ENCODE assay signal across 8 cellular contexts in the genomic region with DNA sequence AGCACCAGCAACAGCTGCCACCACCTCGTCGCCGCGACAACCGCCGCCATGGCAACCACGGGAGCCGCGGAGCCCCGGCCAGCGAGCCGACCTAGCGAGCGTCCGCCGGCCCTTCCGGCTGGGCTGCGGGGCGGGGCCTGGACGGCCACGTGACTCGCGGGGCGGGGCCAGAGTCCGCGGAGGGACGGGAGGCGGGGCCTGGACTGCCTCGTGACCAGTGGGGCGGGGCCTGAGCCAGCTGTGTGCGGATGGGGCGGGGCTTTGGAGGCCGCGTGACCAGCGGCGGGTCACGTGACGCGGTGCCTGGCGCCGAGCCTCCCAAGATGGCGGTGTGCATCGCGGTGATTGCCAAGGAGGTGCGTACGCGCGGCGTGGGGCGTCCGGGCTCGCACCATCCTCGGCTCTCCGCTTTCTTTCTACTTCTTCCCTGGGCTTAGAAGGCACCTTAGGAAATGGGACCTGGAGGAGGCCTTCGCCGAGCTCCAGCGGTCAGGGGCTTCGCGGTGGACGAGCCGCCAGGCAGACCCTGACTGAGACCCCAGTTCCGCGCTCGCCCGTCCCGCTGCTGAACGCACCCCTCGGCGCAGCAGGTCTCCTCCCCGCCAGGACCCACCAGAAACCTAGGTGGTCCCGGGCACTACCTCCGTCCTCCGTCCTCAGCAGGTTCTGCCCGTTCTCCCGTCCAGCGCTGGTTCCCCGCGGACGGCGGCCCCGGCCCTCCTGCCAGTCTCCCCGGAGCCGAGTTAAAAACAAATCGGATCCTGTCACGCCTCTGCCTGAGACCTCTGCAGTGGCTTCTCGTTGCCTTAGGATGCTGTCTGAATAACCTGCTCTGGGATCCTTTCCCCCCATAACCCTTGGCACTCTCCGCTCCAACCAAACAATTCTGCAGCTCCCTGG. TPM values are rescaled to one million over a fixed set of nuclear protein-coding genes. Genes with fewer than 3 reads are reported as not detected.
DNase-seq lines count a peak whose midpoint lies in the region; ATAC-seq and TF ChIP-seq lines count a peak whose summit lies in the region.

A gene with protein sequence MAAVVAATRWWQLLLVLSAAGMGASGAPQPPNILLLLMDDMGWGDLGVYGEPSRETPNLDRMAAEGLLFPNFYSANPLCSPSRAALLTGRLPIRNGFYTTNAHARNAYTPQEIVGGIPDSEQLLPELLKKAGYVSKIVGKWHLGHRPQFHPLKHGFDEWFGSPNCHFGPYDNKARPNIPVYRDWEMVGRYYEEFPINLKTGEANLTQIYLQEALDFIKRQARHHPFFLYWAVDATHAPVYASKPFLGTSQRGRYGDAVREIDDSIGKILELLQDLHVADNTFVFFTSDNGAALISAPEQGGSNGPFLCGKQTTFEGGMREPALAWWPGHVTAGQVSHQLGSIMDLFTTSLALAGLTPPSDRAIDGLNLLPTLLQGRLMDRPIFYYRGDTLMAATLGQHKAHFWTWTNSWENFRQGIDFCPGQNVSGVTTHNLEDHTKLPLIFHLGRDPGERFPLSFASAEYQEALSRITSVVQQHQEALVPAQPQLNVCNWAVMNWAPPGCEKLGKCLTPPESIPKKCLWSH (minus strand): TSS at position 120 of the 900 bp plus-strand sequence. CDS start 70 bp downstream, at position 50.
TSS of gene TRAPPC2L (plus strand) at position 300 of the 900 bp plus-strand sequence. CDS start at position 324, 24 bp downstream.

- TF ChIP-seq CTCF in psoas muscle (IDR thresholded peaks at IDR 0.05): no peak

- WGBS in psoas muscle, 3 donors: 0 to 1% (median 0%) methylated on average over 70 to 87 of the region's 87 CpGs
- WGBS in urinary bladder: under 1% methylated on average over 87 of the region's 87 CpGs

- H3K4me1 ChIP-seq in psoas muscle (peaks cover 13% of the 10 kb centered on the region), urinary bladder (ENCODE audit: insufficient read depth) (peaks cover 4% of the 10 kb centered on the region)

- H3K4me3 ChIP-seq in psoas muscle: peak within 1 kb of the TSS; percentile 93
- H3K4me3 ChIP-seq in urinary bladder (ENCODE audit: low read depth, low read length): peak within 1 kb of the TSS; percentile 88

- intact Hi-C loops in left ventricle myocardium superior (cut with micrococcal nuclease): no loop called here
- intact Hi-C loops in psoas muscle (cut with DNase I): loop anchor here in 1 of 2 donors (5.0 kb wide), 2 partner anchors 45 kb away; partner anchors contain the start of gene APRT

- ATAC-seq in GM18498 (IDR thresholded peaks at IDR 0.05; ENCODE audit: unreplicated experiment): peak; percentile 83
- peak; percentile 66 for ATAC-seq in HG02938 (IDR thresholded peaks at IDR 0.05; ENCODE audit: unreplicated experiment)
- ATAC-seq in left ventricle myocardium superior: peak; percentile 98
- ATAC-seq in psoas muscle: peak; percentile 95 to 99 (median 98)

- DNase-seq in NCI-H187 treated with DMSO at 0.1 percent for 48 hours (lab: John Stamatoyannopoulos, UW): peak; percentile 54
- DNase-seq in T-helper 2 cell: peak; percentile 95 to 99 (median 99)
- peak; percentile 100 for DNase-seq in left ventricle myocardium superior
- DNase-seq in psoas muscle: peak; percentile 99 to 100

- no peaks in the 10 kb centered on the region for H3K9me3 ChIP-seq in psoas muscle

- no peaks in the 10 kb centered on the region for H3K27me3 ChIP-seq in psoas muscle (ENCODE audit: insufficient read depth in 3 of 3, low read length in 2 of 3)

- peak within 1 kb of the TSS; percentile 94 for H3K27ac ChIP-seq in angular gyrus (ENCODE audit: low read depth, low read length)
- H3K27ac ChIP-seq in psoas muscle: peak within 1 kb of the TSS; percentile 84
- peak within 1 kb of the TSS; percentile 74 for H3K27ac ChIP-seq in urinary bladder (ENCODE audit: low read depth)

- H3K36me3 ChIP-seq in psoas muscle (ENCODE audit: insufficient read depth in 1 of 2, low read depth in 1 of 2) (peaks cover 0 to 36% of the 10 kb centered on the region in 2 donors), urinary bladder (ENCODE audit: insufficient read depth) (peaks cover 4% of the 10 kb centered on the region)

RNA-seq across cellular contexts. Expression of the first gene that starts in this region (rescaled TPM):
- total RNA-seq in left ventricle myocardium superior: 14.6 TPM
- total RNA-seq in psoas muscle: 10 to 100 TPM in 2 of 4 donors, 1 to 10 TPM in 2; 4.8 to 10.4 (median 9.7) TPM
- 10 to 100 TPM in 2 of 3 donors, 1 to 10 TPM in 1; 9.0 to 15.4 (median 12.3) TPM for polyA plus RNA-seq in psoas muscle
- 14.6 TPM for total RNA-seq in urinary bladder
- 23.0 TPM for polyA plus RNA-seq in urinary bladder

RNA-seq across cellular contexts. Expression of gene TRAPPC2L, which starts in this region (rescaled TPM):
- total RNA-seq in left ventricle myocardium superior (59.0 TPM), psoas muscle (10 to 100 TPM; 38.6 to 42.6 (median 38.7) TPM), urinary bladder (18.7 TPM)
- polyA plus RNA-seq in psoas muscle (10 to 100 TPM; 23.9 to 30.7 (median 28.5) TPM), urinary bladder (43.3 TPM)

Comparison
In these comparisons a context has a peak if more than half of its experiments do, and no peak if none do; other contexts are left out.
1. Peak in every context shown above with its lines: DNase-seq, ATAC-seq, H3K4me3 ChIP-seq and H3K27ac ChIP-seq.